ENCODE assay signal across 1 cellular context in genomic region chr6:63598251-63599036, GRCh38.
TF ChIP-seq lines count a peak whose summit lies in the region.

No MANE protein-coding gene starts in this region.

TF ChIP-seq in HepG2, 621 proteins besides CTCF, POLR2A, EP300 and RAD21 (continued from another document and continues in another):
- 0 out of 2 replicates have a peak, but pooled peaks have one; percentile 71 for TF ChIP-seq ZBTB26 (CRISPR knock-in tag; IDR thresholded peaks at IDR 0.05; ENCODE audit: borderline replicate concordance)
- TF ChIP-seq PRDM15 (CRISPR knock-in tag; IDR thresholded peaks at IDR 0.05) = no peak
- peak; percentile 77 for TF ChIP-seq ELF3 (CRISPR knock-in tag; IDR thresholded peaks at IDR 0.05)
- no peak for TF ChIP-seq PHF20 (CRISPR knock-in tag; IDR thresholded peaks at IDR 0.05)
- no peak for TF ChIP-seq ZNF576 (CRISPR knock-in tag; IDR thresholded peaks at IDR 0.05)
- no peak; the same call in 1 of the 2 replicates for TF ChIP-seq MYPOP (CRISPR knock-in tag; IDR thresholded peaks at IDR 0.05)
- no peak for TF ChIP-seq NONO (IDR thresholded peaks at IDR 0.05)
- TF ChIP-seq NONO (CRISPR knock-in tag; conservative IDR thresholded peaks at IDR 0.05) = peak; percentile 65; the same call in 1 of the 2 replicates
- no peak for TF ChIP-seq HIVEP1 (CRISPR knock-in tag; IDR thresholded peaks at IDR 0.05)
- no peak for TF ChIP-seq FIP1L1 (IDR thresholded peaks at IDR 0.05; ENCODE audit: borderline replicate concordance, insufficient read depth, low read depth, low read length)
- 0 out of 2 replicates have a peak, but pooled peaks have one; percentile 8 for TF ChIP-seq PHF21A (CRISPR knock-in tag; IDR thresholded peaks at IDR 0.05)
- no peak for TF ChIP-seq ZNF280B (CRISPR knock-in tag; IDR thresholded peaks at IDR 0.05; ENCODE audit: borderline replicate concordance)
- no peak for TF ChIP-seq NPAS2 (CRISPR knock-in tag; IDR thresholded peaks at IDR 0.05; ENCODE audit: borderline replicate concordance)
- TF ChIP-seq PATZ1 (CRISPR knock-in tag; IDR thresholded peaks at IDR 0.05) = no peak
- TF ChIP-seq GZF1 (CRISPR knock-in tag; IDR thresholded peaks at IDR 0.05) = no peak
- peak; percentile 62; the same call in 1 of the 2 replicates for TF ChIP-seq ZNF232 (CRISPR knock-in tag; IDR thresholded peaks at IDR 0.05; ENCODE audit: borderline replicate concordance)
- TF ChIP-seq ATM (IDR thresholded peaks at IDR 0.05; ENCODE audit: borderline replicate concordance) = no peak
- TF ChIP-seq RNF2 (conservative IDR thresholded peaks at IDR 0.05; ENCODE audit: low read depth) = no peak
- TF ChIP-seq MAX (IDR thresholded peaks at IDR 0.05) = peak; percentile 14; the same call in 1 of the 2 replicates
- no peak; the same call in 1 of the 2 replicates for TF ChIP-seq GMEB2 (CRISPR knock-in tag; IDR thresholded peaks at IDR 0.05; ENCODE audit: low read depth)
- no peak for TF ChIP-seq ZNF678 (CRISPR knock-in tag; IDR thresholded peaks at IDR 0.05)
- no peak for TF ChIP-seq ZNF746 (CRISPR knock-in tag; IDR thresholded peaks at IDR 0.05)
- TF ChIP-seq BATF2 (CRISPR knock-in tag; IDR thresholded peaks at IDR 0.05) = no peak
- TF ChIP-seq ZNF547 (CRISPR knock-in tag; IDR thresholded peaks at IDR 0.05) = peak; percentile 64; the same call in 1 of the 2 replicates
- peak; percentile 52; the same call in 1 of the 2 replicates for TF ChIP-seq DR1 (CRISPR knock-in tag; IDR thresholded peaks at IDR 0.05)
- TF ChIP-seq ZNF556 (CRISPR knock-in tag; IDR thresholded peaks at IDR 0.05; ENCODE audit: borderline replicate concordance) = no peak; the same call in 1 of the 2 replicates
- peak; percentile 42; the same call in 1 of the 2 replicates for TF ChIP-seq FOXK1 (CRISPR knock-in tag; IDR thresholded peaks at IDR 0.05; ENCODE audit: borderline replicate concordance, low read depth)
- TF ChIP-seq ZIK1 (CRISPR knock-in tag; IDR thresholded peaks at IDR 0.05; ENCODE audit: borderline replicate concordance, low read depth) = no peak
- TF ChIP-seq PPARG (CRISPR knock-in tag; conservative IDR thresholded peaks at IDR 0.05) = peak; percentile 45
- peak; percentile 82 for TF ChIP-seq ZEB1 (IDR thresholded peaks at IDR 0.05; ENCODE audit: insufficient replicate concordance, low read depth)
- no peak for TF ChIP-seq ELF1 (CRISPR knock-in tag; IDR thresholded peaks at IDR 0.05)
- TF ChIP-seq ZNF136 (CRISPR knock-in tag; IDR thresholded peaks at IDR 0.05; ENCODE audit: low read depth) = 0 out of 2 replicates have a peak, but pooled peaks have one; percentile 82
- no peak for TF ChIP-seq NFYC (CRISPR knock-in tag; IDR thresholded peaks at IDR 0.05)
- TF ChIP-seq DRAP1 (CRISPR knock-in tag; IDR thresholded peaks at IDR 0.05) = no peak
- TF ChIP-seq ZSCAN9 (CRISPR knock-in tag; IDR thresholded peaks at IDR 0.05; ENCODE audit: borderline replicate concordance) = no peak; the same call in 1 of the 2 replicates
- no peak for TF ChIP-seq ZNF329 (CRISPR knock-in tag; IDR thresholded peaks at IDR 0.05; ENCODE audit: low read depth)
- peak; percentile 74 for TF ChIP-seq ASH2L (IDR thresholded peaks at IDR 0.05; ENCODE audit: insufficient read length, low read depth, low read length)
- no peak for TF ChIP-seq RBM39 (IDR thresholded peaks at IDR 0.05; ENCODE audit: low read depth, low read length, poor library complexity, severe bottlenecking)
- TF ChIP-seq ZNF503 (CRISPR knock-in tag; IDR thresholded peaks at IDR 0.05) = no peak
- no peak for TF ChIP-seq ZNF276 (CRISPR knock-in tag; IDR thresholded peaks at IDR 0.05; ENCODE audit: low read depth)
- TF ChIP-seq SRY (CRISPR knock-in tag; IDR thresholded peaks at IDR 0.05) = no peak
- TF ChIP-seq SOX5 (CRISPR knock-in tag; IDR thresholded peaks at IDR 0.05; ENCODE audit: borderline replicate concordance) = peak; percentile 53; the same call in 1 of the 2 replicates
- 0 out of 2 replicates have a peak, but pooled peaks have one; percentile 39 for TF ChIP-seq ISX (CRISPR knock-in tag; conservative IDR thresholded peaks at IDR 0.05)
- TF ChIP-seq GATAD2A (CRISPR knock-in tag; IDR thresholded peaks at IDR 0.05) = peak; percentile 77
- TF ChIP-seq FOXO1 (CRISPR knock-in tag; IDR thresholded peaks at IDR 0.05) = peak; percentile 76; the same call in 1 of the 2 replicates
- TF ChIP-seq ZNF431 (CRISPR knock-in tag; IDR thresholded peaks at IDR 0.05; ENCODE audit: borderline replicate concordance, low read depth) = no peak
- peak; percentile 60; the same call in 1 of the 2 replicates for TF ChIP-seq RCOR2 (CRISPR knock-in tag; IDR thresholded peaks at IDR 0.05)
- no peak for TF ChIP-seq ZNF180 (CRISPR knock-in tag; IDR thresholded peaks at IDR 0.05; ENCODE audit: borderline replicate concordance, low read depth)
- peak; percentile 75 for TF ChIP-seq ZNF883 (CRISPR knock-in tag; IDR thresholded peaks at IDR 0.05; ENCODE audit: not compliant biosample characterization)
- TF ChIP-seq HOXA7 (CRISPR knock-in tag; IDR thresholded peaks at IDR 0.05) = no peak
